In genomic region chr12:12704593-12705230, GRCh38 we compare ENCODE assay signal across 8 cellular contexts. TPM values are rescaled to one million over a fixed set of nuclear protein-coding genes. Genes with fewer than 3 reads are reported as not detected.
DNase-seq lines count a peak whose midpoint lies in the region; ATAC-seq, FAIRE-seq and TF ChIP-seq lines count a peak whose summit lies in the region.

No MANE protein-coding gene starts in this region.

- peaks cover 14% of the 10 kb centered on the region for H3K4me1 ChIP-seq in A549

- peak; percentile 99 to 100 for ATAC-seq in A549
- peak; percentile 79 for ATAC-seq in HG02642 (IDR thresholded peaks at IDR 0.05; ENCODE audit: poor library complexity, unreplicated experiment)
- ATAC-seq in T-helper 17 cell = peak; percentile 81
- ATAC-seq in HG02970 (IDR thresholded peaks at IDR 0.05; ENCODE audit: low FRiP score, unreplicated experiment) = no peak

- TF ChIP-seq EP300 in A549 (IDR thresholded peaks at IDR 0.05) = no peak

- H3K9me3 ChIP-seq in A549 = no peaks in the 10 kb centered on the region
- no peaks in the 10 kb centered on the region for H3K9me3 ChIP-seq in T-helper 17 cell (ENCODE audit: control insufficient read depth, low read length, poor library complexity, severe bottlenecking)

- H3K27ac ChIP-seq in A549 = peak overlapping the region; percentile 45 to 77

- POLR2A ChIA-PET in A549 (lab: Yijun Ruan, JAX) = no interaction called here

- peak; percentile 100 for TF ChIP-seq RAD21 in A549 (conservative IDR thresholded peaks at IDR 0.05 in 1 of 2, IDR thresholded peaks at IDR 0.05 in 1 of 2)

- DNase-seq in A549 (ENCODE audit: low read depth in 1 of 2, low spot score in 1 of 2) = peak; percentile 87 to 94
- peak; percentile 40 for DNase-seq in GDM1 (lab: John Stamatoyannopoulos, UW)
- peak; percentile 98 for DNase-seq in NCI-H1694 treated with DMSO at 0.1 percent for 48 hours (lab: John Stamatoyannopoulos, UW)
- no peak for DNase-seq in T-helper 17 cell
- DNase-seq in epithelial cell of proximal tubule (ENCODE audit: low read depth) = no peak
- peak; percentile 90 for DNase-seq in myocyte (ENCODE audit: low read depth)

- H3K4me2 ChIP-seq in A549 = peak overlapping the region; percentile 48

- FAIRE-seq in A549 (lab: Jason Lieb, UNC) = peak; percentile 95

- no peaks in the 10 kb centered on the region for H3K36me3 Mint-ChIP-seq in T-helper 17 cell (ENCODE audit: low read depth)

- peak overlapping the region; percentile 81 for H3K27ac Mint-ChIP-seq in T-helper 17 cell

- H3K4me3 ChIP-seq in A549 (no peak overlapping the region), epithelial cell of proximal tubule (ENCODE audit: low read depth, low read length) (no peak overlapping the region)

- CTCF ChIA-PET in A549 (lab: Yijun Ruan, JAX) = interaction anchor here (0.6 to 3.7 kb wide), 37 partner anchors 11 to 1096 kb away, joined by 3 to 26 read pairs (median 3); partner anchors contain the start of gene CDKN1B

- peaks cover 8% of the 10 kb centered on the region for H3K4me1 Mint-ChIP-seq in T-helper 17 cell

- TF ChIP-seq CTCF in A549 (IDR thresholded peaks at IDR 0.05) (peak; percentile 100), epithelial cell of proximal tubule (conservative IDR thresholded peaks at IDR 0.05; ENCODE audit: low read depth, low read length) (peak; percentile 100)

- no peak for TF ChIP-seq POLR2A in A549 (IDR thresholded peaks at IDR 0.05; ENCODE audit: low read length)

- H3K4me3 Mint-ChIP-seq in T-helper 17 cell = peak overlapping the region; percentile 60

- WGBS in A549 (ENCODE audit: missing lambda C conversion rate) = 14% methylated on average over 7 of the region's 7 CpGs

- H3K27me3 Mint-ChIP-seq in T-helper 17 cell = no peaks in the 10 kb centered on the region

TF ChIP-seq in A549, 52 proteins besides CTCF, POLR2A, EP300 and RAD21:
- TF ChIP-seq PHF8 (IDR thresholded peaks at IDR 0.05; ENCODE audit: borderline replicate concordance, low read depth) (no peak), PBX3 (IDR thresholded peaks at IDR 0.05) (no peak), HEYL (CRISPR knock-in tag; IDR thresholded peaks at IDR 0.05) (no peak), FOXS1 (CRISPR knock-in tag; IDR thresholded peaks at IDR 0.05) (0 out of 2 replicates have a peak, but pooled peaks have one; percentile 10), USF2 (IDR thresholded peaks at IDR 0.05) (no peak), JUN (IDR thresholded peaks at IDR 0.05) (peak in 1 of 2 experiments; percentile 48; a peak in 1 of 5 replicates), CHD2 (IDR thresholded peaks at IDR 0.05; ENCODE audit: low read length, partially characterized antibody) (peak; percentile 69), FOSL2 (IDR thresholded peaks at IDR 0.05) (0 out of 2 replicates have a peak, but pooled peaks have one; percentile 13), FOSL2 (CRISPR knock-in tag; IDR thresholded peaks at IDR 0.05) (peak; percentile 97), JUNB (IDR thresholded peaks at IDR 0.05) (0 out of 2 replicates have a peak, but pooled peaks have one; percentile 26), CEBPB (IDR thresholded peaks at IDR 0.05) (peak in 1 of 2 experiments; percentile 45; a peak in 1 of 4 replicates), SMC3 (IDR thresholded peaks at IDR 0.05) (peak; percentile 100), CBX8 (IDR thresholded peaks at IDR 0.05) (no peak), MYC (IDR thresholded peaks at IDR 0.05; ENCODE audit: borderline replicate concordance, low read length) (0 out of 2 replicates have a peak, but pooled peaks have one; percentile 29), MAX (IDR thresholded peaks at IDR 0.05) (no peak)

RNA-seq across cellular contexts. Expression of gene GPR19, which starts 8.7 kb away (rescaled TPM):
- polyA plus RNA-seq in A549 (2011; rRNA removed) (2.6 and 2.7 TPM in 2 replicates), A549 (2017; fragmentation: RNase III; extraction: RNeasy Plus Mini Kit Qiagen cat#74134 plus additional on column Dnase treatment) (1.8 to 2.6 TPM (median 1.9 TPM) in 3 replicates)
- 1.5 and 2.2 TPM in 2 replicates for polyA plus RNA-seq in A549 (2012; cell fraction: cytosol; rRNA removed)
- polyA plus RNA-seq in A549 (2012; cell fraction: nucleus; rRNA removed) = 2.6 and 2.8 TPM in 2 replicates
- 2.3 and 3.7 TPM in 2 replicates for polyA minus RNA-seq in A549 (2011; rRNA and poly(A)+ RNA removed)
- total RNA-seq in T-helper 17 cell (1 to 10 TPM; 2.0 to 2.1 TPM), epithelial cell of proximal tubule (0.80 and 1.1 TPM in 2 replicates), myocyte (not detected in 2 replicates)
- polyA plus RNA-seq in myocyte (2012) = not detected

RNA-seq across cellular contexts. Expression of gene CDKN1B, which starts 12.5 kb away (rescaled TPM):
- polyA plus RNA-seq in A549 (2011; rRNA removed) (20.4 and 26.8 TPM in 2 replicates), A549 (2017; fragmentation: RNase III; extraction: RNeasy Plus Mini Kit Qiagen cat#74134 plus additional on column Dnase treatment) (18.0 to 20.5 TPM (median 20.3 TPM) in 3 replicates)
- 8.1 and 9.7 TPM in 2 replicates for polyA plus RNA-seq in A549 (2012; cell fraction: cytosol; rRNA removed)
- 7.2 and 7.8 TPM in 2 replicates for polyA plus RNA-seq in A549 (2012; cell fraction: nucleus; rRNA removed)
- 7.8 and 11.8 TPM in 2 replicates for polyA minus RNA-seq in A549 (2011; rRNA and poly(A)+ RNA removed)
- total RNA-seq in T-helper 17 cell (100 to 1,000 TPM; 202 to 252 TPM), epithelial cell of proximal tubule (14.3 and 41.7 TPM in 2 replicates), myocyte (40.4 and 41.4 TPM in 2 replicates)
- 15.6 TPM for polyA plus RNA-seq in myocyte (2012)

Comparison
In these comparisons a context has a peak if more than half of its experiments do, and no peak if none do; other contexts are left out.
1. DNase-seq: peak in A549 (2 of 2), GDM1 (single experiment), NCI-H1694 treated with DMSO at 0.1 percent for 48 hours (single experiment) and myocyte (single experiment); none in T-helper 17 cell (0 of 3) and epithelial cell of proximal tubule (single experiment).